ENCODE assay signal across 8 cellular contexts in genomic region chr5:83472508-83473343, GRCh38. TPM values are rescaled to one million over a fixed set of nuclear protein-coding genes. Genes with fewer than 3 reads are reported as not detected.
DNase-seq lines count a peak whose midpoint lies in the region; ATAC-seq and TF ChIP-seq lines count a peak whose summit lies in the region.

No MANE protein-coding gene starts in this region.

- no TSS peak for BruUV-seq in A673 (replicated peaks; lab: Mats Ljungman, UMichigan)
- no TSS peak for BruUV-seq in PC-3 (replicated peaks; lab: Mats Ljungman, UMichigan)

- no peak for TF ChIP-seq POLR2A in stomach (IDR thresholded peaks at IDR 0.05)

- POLR2A ChIA-PET in A673 (lab: Charles Lee; ENCODE audit: low non-redundant PET): no interaction called here
- POLR2A ChIA-PET in PC-3 (lab: Charles Lee; ENCODE audit: unreplicated experiment): interaction anchor here (0.6 to 0.7 kb wide), 2 partner anchors 22 to 996 kb away, joined by 3 read pairs; no protein-coding TSS in a partner anchor

- no peaks in the 10 kb centered on the region for H3K79me2 ChIP-seq in PC-3 (ENCODE audit: low read length)

- DNase-seq in A673 (ENCODE audit: low spot score) (no peak), GM13976 (ENCODE audit: low spot score) (peak; percentile 67), PC-3 (no peak), cardiac fibroblast (ENCODE audit: low read depth in 2 of 2) (peak in 1 of 2 donors; percentile 55), left colon (peak in 1 of 2 donors; percentile 18), stomach (no peak), NCI-H2196 treated with DMSO at 0.1 percent for 48 hours (lab: John Stamatoyannopoulos, UW; ENCODE audit: unreplicated experiment) (no peak)

- no peaks in the 10 kb centered on the region for H3F3A ChIP-seq in PC-3 (ENCODE audit: low read length, unreplicated experiment)

- H3K4me1 ChIP-seq in A673 (ENCODE audit: insufficient read depth, low read length, poor library complexity, severe bottlenecking) (peaks cover 44% of the 10 kb centered on the region), PC-3 (ENCODE audit: insufficient read depth, low read length) (peaks cover 31% of the 10 kb centered on the region), stomach (peaks cover 28 to 52% (median 41%) of the 10 kb centered on the region in 4 donors)

- TF ChIP-seq EP300 in stomach (IDR thresholded peaks at IDR 0.05): no peak

- H3K4me2 ChIP-seq in PC-3 (ENCODE audit: low read length): peak overlapping the region; percentile 96

- H3K9ac ChIP-seq in PC-3 (ENCODE audit: low read length): peak overlapping the region; percentile 83

- H3K9me3 ChIP-seq in A673 (ENCODE audit: low read depth, low read length, poor library complexity, severe bottlenecking) (no peaks in the 10 kb centered on the region), PC-3 (ENCODE audit: low read length) (no peaks in the 10 kb centered on the region), stomach (no peaks in the 10 kb centered on the region)

- no peaks in the 10 kb centered on the region for H3K9me2 ChIP-seq in PC-3 (replicated peaks; ENCODE audit: low read length)

- WGBS in stomach, 5 donors: 1 to 2% (median 1%) methylated on average over 23 to 54 of the region's 54 CpGs

- H3K27me3 ChIP-seq in A673 (replicated peaks; ENCODE audit: insufficient read depth, low read depth, low read length, poor library complexity) (peaks cover 57% of the 10 kb centered on the region), PC-3 (ENCODE audit: low read length) (peaks cover 27% of the 10 kb centered on the region), stomach (peaks cover 8 to 88% (median 57%) of the 10 kb centered on the region in 3 donors)

- CTCF ChIA-PET in A673 (lab: Charles Lee): interaction anchor here (0.6 to 1.0 kb wide), 4 partner anchors 247 to 1123 kb away, joined by 3 read pairs; no protein-coding TSS in a partner anchor
- CTCF ChIA-PET in PC-3 (lab: Charles Lee): interaction anchor here (0.5 to 0.8 kb wide), 6 partner anchors 208 to 1084 kb away, joined by 3 to 8 read pairs (median 3); no protein-coding TSS in a partner anchor

- no peaks in the 10 kb centered on the region for H4K20me1 ChIP-seq in PC-3 (ENCODE audit: low read length)

- H3K27ac ChIP-seq in A673 (ENCODE audit: low read depth, low read length, poor library complexity, severe bottlenecking) (no peak overlapping the region), PC-3 (ENCODE audit: low read length) (peak overlapping the region; percentile 87), stomach (peak overlapping the region; percentile 16 to 83 (median 71))

- intact Hi-C loops in A673 (cut with micrococcal nuclease; ENCODE audit: unreplicated experiment): loop anchor here (5.0 kb wide), 2 partner anchors 830 to 1120 kb away; no protein-coding TSS in a partner anchor
- intact Hi-C loops in PC-3 (cut with micrococcal nuclease): loop anchor here (1.0 to 5.0 kb wide), 10 partner anchors 40 to 1116 kb away; partner anchors contain the start of genes TMEM167A and XRCC4
- intact Hi-C loops in left colon (cut with DNase I, micrococcal nuclease): no loop called here
- intact Hi-C loops in stomach (cut with DNase I; ENCODE audit: low total_unique reads): no loop called here

- in situ Hi-C loops in GM13976 (cut with MboI; ENCODE audit: low sequenced_read_pairs, unreplicated experiment): loop anchor here (10.0 kb wide), 1 partner anchor 1118 kb away; no protein-coding TSS in a partner anchor

- TF ChIP-seq CTCF in A673 (conservative IDR thresholded peaks at IDR 0.05; ENCODE audit: low read depth, low read length) (no peak), GM13976 (IDR thresholded peaks at IDR 0.05; ENCODE audit: borderline replicate concordance, control extremely low read depth, extremely low read depth, insufficient read depth, missing control alignments) (no peak), PC-3 (conservative IDR thresholded peaks at IDR 0.05; ENCODE audit: low read depth, low read length) (no peak), cardiac fibroblast (IDR thresholded peaks at IDR 0.05; ENCODE audit: low read depth, low read length) (no peak), stomach (IDR thresholded peaks at IDR 0.05) (no peak)

- no peaks in the 10 kb centered on the region for H3K36me3 ChIP-seq in A673 (ENCODE audit: insufficient read depth, low read length, poor library complexity, severe bottlenecking)
- no peaks in the 10 kb centered on the region for H3K36me3 ChIP-seq in PC-3 (ENCODE audit: low read depth, low read length)
- H3K36me3 ChIP-seq in stomach: no peaks in the 10 kb centered on the region

- H2AFZ ChIP-seq in PC-3 (ENCODE audit: low read length): peak overlapping the region; percentile 98

- peak; percentile 40 for ATAC-seq in HG02852 (IDR thresholded peaks at IDR 0.05; ENCODE audit: unreplicated experiment)
- ATAC-seq in PC-3: peak; percentile 37
- ATAC-seq in left colon: peak; percentile 26

- H3K4me3 ChIP-seq in A673 (ENCODE audit: low read depth, low read length, poor library complexity, severe bottlenecking) (peak overlapping the region; percentile 45), PC-3 (ENCODE audit: low read length) (peak overlapping the region; percentile 81), cardiac fibroblast (replicated peaks in 1 of 2; ENCODE audit: low read depth in 2 of 2, low read length in 2 of 2) (peak overlapping the region; percentile 60 to 93), stomach (peak overlapping the region; percentile 38 to 54 (median 49))

RNA-seq across cellular contexts. Expression of gene VCAN, which starts 1.2 kb away (rescaled TPM):
- 0.90 and 1.3 TPM in 2 replicates for total RNA-seq in A673 (2021)
- 6.2 and 6.7 TPM in 2 replicates for total RNA-seq in PC-3 (2014; rRNA removed)
- 10 to 100 TPM in 1 of 2 donors, 1 to 10 TPM in 1; 4.7 to 15.5 TPM for total RNA-seq in left colon
- total RNA-seq in stomach: 100 to 1,000 TPM in 1 of 5 donors, 10 to 100 TPM in 4; 10.1 to 184 (median 29.2) TPM
- polyA plus RNA-seq in stomach: 1 to 10 TPM; 1.5 to 4.7 (median 2.0) TPM

Comparison
In these comparisons a context has a peak if more than half of its experiments do, and no peak if none do; other contexts are left out.
1. intact Hi-C loops: an anchor here in A673 (5.0 kb wide) and PC-3 (1.0 to 5.0 kb wide); none called in left colon and stomach.